ENCODE assay signal across 1 cellular context in the genomic region with DNA sequence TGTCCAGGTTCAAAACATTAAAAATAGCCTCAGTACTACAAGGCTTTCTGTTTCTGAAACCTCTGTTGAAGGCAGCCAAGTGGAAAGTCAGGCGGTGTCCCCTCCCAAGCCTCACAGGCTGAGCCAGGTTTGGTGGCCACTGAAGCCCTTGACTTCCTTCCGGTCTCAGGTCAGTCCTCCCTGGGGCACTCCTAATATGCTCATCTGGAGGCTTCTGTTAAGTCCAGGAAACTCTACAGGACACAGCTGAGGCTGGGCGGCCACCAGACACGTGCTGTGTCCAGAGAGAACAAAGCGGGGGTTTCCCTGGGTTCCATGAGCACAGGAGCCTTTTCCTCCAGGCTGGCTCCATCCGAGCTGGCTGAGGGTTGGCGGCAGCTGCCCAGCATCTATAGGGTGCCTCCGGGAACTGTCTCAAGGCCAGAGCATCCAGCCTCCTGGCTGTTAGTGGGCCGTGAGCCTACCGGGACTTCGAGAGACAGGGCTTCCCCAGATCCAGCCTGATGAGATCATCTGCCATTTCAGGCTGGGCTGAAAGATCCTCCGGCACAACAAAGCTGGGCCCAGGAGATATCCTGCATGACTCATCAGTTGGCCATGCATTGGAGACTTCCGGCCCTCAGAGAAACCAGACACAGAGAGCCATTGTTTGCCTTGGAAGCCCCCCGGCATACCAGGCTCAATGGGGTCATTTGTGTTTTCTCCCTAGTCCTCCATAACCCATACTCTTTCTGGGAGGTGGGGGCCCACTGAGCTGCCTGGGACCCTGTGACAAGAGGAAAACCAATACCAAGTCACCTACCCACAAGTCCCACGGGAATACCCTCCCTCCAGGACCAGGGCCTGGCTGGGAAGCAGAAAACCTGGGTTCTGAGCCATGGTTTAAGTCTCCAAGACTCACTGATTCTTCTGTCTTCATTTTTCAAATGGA.
TF ChIP-seq lines count a peak whose summit lies in the region.

No MANE protein-coding gene starts in this region.

TF ChIP-seq in HepG2, 621 proteins besides CTCF, POLR2A, EP300 and RAD21 (continued from another document and continues in another):
- TF ChIP-seq ZNF350 (CRISPR knock-in tag; IDR thresholded peaks at IDR 0.05; ENCODE audit: borderline replicate concordance, low read depth) (peak; percentile 97), CCAR2 (optimal IDR thresholded peaks at IDR 0.05; ENCODE audit: low read depth, low read length) (no peak), ZNF614 (CRISPR knock-in tag; IDR thresholded peaks at IDR 0.05; ENCODE audit: borderline replicate concordance) (peak; percentile 87; the same call in 1 of the 2 replicates), ZNF232 (CRISPR knock-in tag; IDR thresholded peaks at IDR 0.05; ENCODE audit: borderline replicate concordance) (peak; percentile 94; the same call in 1 of the 2 replicates), ZNF230 (CRISPR knock-in tag; IDR thresholded peaks at IDR 0.05) (no peak; the same call in 1 of the 2 replicates), JDP2 (CRISPR knock-in tag; IDR thresholded peaks at IDR 0.05; ENCODE audit: borderline replicate concordance) (no peak), ATF3 (CRISPR knock-in tag; IDR thresholded peaks at IDR 0.05) (peak; percentile 100), MTA1 (CRISPR knock-in tag; IDR thresholded peaks at IDR 0.05; ENCODE audit: borderline replicate concordance) (peak; percentile 96), ZNF597 (CRISPR knock-in tag; IDR thresholded peaks at IDR 0.05) (no peak), NAIF1 (CRISPR knock-in tag; IDR thresholded peaks at IDR 0.05; ENCODE audit: borderline replicate concordance) (no peak), ZNF563 (CRISPR knock-in tag; IDR thresholded peaks at IDR 0.05) (0 out of 2 replicates have a peak, but pooled peaks have one; percentile 77), TOE1 (CRISPR knock-in tag; IDR thresholded peaks at IDR 0.05) (peak; percentile 94), ZNF224 (CRISPR knock-in tag; IDR thresholded peaks at IDR 0.05) (0 out of 2 replicates have a peak, but pooled peaks have one; percentile 65), DNMT1 (CRISPR knock-in tag; IDR thresholded peaks at IDR 0.05) (no peak), GFI1 (CRISPR knock-in tag; IDR thresholded peaks at IDR 0.05; ENCODE audit: borderline replicate concordance) (peak; percentile 81), HCFC1 (IDR thresholded peaks at IDR 0.05; ENCODE audit: low read depth, low read length) (no peak), TOPORS (CRISPR knock-in tag; IDR thresholded peaks at IDR 0.05) (no peak), ZSCAN30 (CRISPR knock-in tag; IDR thresholded peaks at IDR 0.05) (no peak), TBX3 (IDR thresholded peaks at IDR 0.05; ENCODE audit: borderline replicate concordance) (no peak), MTA3 (CRISPR knock-in tag; IDR thresholded peaks at IDR 0.05) (no peak), ASH2L (IDR thresholded peaks at IDR 0.05; ENCODE audit: insufficient read length, low read depth, low read length) (peak; percentile 72), RFX5 (IDR thresholded peaks at IDR 0.05; ENCODE audit: low read depth, low read length) (peak; percentile 66), HOMEZ (CRISPR knock-in tag; IDR thresholded peaks at IDR 0.05; ENCODE audit: low read depth) (peak; percentile 82; the same call in 1 of the 2 replicates), HMG20B (CRISPR knock-in tag; conservative IDR thresholded peaks at IDR 0.05) (peak; percentile 64; the same call in 1 of the 2 replicates), KDM5A (IDR thresholded peaks at IDR 0.05; ENCODE audit: borderline replicate concordance, low read length) (no peak), AGO1 (IDR thresholded peaks at IDR 0.05; ENCODE audit: low read depth, low read length, poor library complexity, severe bottlenecking) (no peak), ATAD3A (CRISPR knock-in tag; IDR thresholded peaks at IDR 0.05) (no peak)
- TF ChIP-seq, protein P1, sequence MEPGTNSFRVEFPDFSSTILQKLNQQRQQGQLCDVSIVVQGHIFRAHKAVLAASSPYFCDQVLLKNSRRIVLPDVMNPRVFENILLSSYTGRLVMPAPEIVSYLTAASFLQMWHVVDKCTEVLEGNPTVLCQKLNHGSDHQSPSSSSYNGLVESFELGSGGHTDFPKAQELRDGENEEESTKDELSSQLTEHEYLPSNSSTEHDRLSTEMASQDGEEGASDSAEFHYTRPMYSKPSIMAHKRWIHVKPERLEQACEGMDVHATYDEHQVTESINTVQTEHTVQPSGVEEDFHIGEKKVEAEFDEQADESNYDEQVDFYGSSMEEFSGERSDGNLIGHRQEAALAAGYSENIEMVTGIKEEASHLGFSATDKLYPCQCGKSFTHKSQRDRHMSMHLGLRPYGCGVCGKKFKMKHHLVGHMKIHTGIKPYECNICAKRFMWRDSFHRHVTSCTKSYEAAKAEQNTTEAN (CRISPR knock-in tag; conservative IDR thresholded peaks at IDR 0.05) = peak; percentile 80
- TF ChIP-seq, protein P2, sequence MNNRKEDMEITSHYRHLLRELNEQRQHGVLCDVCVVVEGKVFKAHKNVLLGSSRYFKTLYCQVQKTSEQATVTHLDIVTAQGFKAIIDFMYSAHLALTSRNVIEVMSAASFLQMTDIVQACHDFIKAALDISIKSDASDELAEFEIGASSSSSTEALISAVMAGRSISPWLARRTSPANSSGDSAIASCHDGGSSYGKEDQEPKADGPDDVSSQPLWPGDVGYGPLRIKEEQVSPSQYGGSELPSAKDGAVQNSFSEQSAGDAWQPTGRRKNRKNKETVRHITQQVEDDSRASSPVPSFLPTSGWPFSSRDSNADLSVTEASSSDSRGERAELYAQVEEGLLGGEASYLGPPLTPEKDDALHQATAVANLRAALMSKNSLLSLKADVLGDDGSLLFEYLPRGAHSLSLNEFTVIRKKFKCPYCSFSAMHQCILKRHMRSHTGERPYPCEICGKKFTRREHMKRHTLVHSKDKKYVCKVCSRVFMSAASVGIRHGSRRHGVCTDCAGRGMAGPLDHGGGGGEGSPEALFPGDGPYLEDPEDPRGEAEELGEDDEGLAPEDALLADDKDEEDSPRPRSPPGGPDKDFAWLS (CRISPR knock-in tag; IDR thresholded peaks at IDR 0.05; ENCODE audit: borderline replicate concordance) = no peak
- TF ChIP-seq, protein P3, sequence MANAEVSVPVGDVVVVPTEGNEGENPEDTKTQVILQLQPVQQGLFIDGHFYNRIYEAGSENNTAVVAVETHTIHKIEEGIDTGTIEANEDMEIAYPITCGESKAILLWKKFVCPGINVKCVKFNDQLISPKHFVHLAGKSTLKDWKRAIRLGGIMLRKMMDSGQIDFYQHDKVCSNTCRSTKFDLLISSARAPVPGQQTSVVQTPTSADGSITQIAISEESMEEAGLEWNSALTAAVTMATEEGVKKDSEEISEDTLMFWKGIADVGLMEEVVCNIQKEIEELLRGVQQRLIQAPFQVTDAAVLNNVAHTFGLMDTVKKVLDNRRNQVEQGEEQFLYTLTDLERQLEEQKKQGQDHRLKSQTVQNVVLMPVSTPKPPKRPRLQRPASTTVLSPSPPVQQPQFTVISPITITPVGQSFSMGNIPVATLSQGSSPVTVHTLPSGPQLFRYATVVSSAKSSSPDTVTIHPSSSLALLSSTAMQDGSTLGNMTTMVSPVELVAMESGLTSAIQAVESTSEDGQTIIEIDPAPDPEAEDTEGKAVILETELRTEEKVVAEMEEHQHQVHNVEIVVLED (CRISPR knock-in tag; IDR thresholded peaks at IDR 0.05; ENCODE audit: borderline replicate concordance) = peak; percentile 74; the same call in 1 of the 2 replicates
- TF ChIP-seq, protein P4, sequence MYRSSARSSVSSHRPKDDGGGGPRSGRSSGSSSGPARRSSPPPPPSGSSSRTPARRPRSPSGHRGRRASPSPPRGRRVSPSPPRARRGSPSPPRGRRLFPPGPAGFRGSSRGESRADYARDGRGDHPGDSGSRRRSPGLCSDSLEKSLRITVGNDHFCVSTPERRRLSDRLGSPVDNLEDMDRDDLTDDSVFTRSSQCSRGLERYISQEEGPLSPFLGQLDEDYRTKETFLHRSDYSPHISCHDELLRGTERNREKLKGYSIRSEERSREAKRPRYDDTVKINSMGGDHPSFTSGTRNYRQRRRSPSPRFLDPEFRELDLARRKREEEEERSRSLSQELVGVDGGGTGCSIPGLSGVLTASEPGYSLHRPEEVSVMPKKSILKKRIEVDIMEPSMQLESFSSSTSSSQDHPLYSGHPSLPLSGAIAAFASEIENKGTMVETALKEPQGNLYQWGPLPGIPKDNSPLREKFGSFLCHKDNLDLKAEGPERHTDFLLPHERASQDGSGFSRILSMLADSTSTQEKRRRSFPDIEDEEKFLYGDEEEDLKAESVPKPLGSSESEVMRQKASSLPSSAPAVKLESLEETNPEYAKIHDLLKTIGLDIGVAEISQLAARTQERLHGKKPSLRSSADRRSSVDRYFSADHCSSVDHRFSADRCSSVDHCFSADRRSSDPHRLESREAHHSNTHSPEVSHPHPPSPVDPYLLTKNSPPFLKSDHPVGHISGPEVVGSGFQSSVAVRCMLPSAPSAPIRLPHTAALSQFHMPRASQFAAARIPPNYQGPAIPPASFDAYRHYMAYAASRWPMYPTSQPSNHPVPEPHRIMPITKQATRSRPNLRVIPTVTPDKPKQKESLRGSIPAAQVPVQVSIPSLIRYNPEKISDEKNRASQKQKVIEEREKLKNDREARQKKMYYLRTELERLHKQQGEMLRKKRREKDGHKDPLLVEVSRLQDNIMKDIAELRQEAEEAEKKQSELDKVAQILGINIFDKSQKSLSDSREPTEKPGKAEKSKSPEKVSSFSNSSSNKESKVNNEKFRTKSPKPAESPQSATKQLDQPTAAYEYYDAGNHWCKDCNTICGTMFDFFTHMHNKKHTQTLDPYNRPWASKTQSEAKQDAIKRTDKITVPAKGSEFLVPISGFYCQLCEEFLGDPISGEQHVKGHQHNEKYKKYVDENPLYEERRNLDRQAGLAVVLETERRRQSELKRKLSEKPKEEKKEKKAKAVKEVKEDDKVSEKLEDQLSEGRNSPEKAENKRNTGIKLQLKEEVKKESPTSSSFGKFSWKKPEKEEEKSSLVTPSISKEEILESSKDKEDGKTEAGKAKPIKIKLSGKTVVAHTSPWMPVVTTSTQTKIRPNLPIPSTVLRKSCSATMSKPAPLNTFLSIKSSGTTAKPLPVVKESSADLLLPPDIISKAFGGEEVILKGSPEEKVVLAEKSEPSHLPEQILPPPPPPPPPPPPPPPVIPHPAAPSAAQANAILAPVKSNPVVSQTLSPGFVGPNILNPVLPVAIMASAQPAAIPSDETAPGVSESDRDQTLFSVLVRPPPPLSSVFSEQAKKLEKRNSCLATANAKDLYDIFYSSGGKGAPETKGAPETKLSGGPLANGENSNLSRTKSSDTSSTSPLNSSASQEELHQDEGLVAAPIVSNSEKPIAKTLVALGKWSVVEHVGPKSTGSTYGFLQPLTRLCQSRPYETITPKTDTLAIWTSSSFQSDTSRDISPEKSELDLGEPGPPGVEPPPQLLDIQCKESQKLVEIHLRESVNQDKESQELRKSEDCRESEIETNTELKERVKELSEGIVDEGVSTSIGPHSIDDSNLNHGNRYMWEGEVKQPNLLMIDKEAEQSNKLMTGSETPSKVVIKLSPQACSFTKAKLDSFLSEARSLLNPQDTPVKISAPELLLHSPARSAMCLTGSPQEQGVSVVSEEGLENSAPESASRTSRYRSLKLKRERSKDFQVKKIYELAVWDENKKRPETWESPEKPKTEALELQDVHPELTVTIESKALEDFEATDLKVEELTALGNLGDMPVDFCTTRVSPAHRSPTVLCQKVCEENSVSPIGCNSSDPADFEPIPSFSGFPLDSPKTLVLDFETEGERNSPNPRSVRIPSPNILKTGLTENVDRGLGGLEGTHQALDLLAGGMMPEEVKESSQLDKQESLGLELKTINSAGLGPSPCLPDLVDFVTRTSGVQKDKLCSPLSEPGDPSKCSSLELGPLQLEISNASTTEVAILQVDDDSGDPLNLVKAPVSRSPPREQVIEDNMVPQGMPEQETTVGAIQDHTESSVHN (CRISPR knock-in tag; IDR thresholded peaks at IDR 0.05) = peak; percentile 67; the same call in 1 of the 2 replicates
- TF ChIP-seq, protein P5, sequence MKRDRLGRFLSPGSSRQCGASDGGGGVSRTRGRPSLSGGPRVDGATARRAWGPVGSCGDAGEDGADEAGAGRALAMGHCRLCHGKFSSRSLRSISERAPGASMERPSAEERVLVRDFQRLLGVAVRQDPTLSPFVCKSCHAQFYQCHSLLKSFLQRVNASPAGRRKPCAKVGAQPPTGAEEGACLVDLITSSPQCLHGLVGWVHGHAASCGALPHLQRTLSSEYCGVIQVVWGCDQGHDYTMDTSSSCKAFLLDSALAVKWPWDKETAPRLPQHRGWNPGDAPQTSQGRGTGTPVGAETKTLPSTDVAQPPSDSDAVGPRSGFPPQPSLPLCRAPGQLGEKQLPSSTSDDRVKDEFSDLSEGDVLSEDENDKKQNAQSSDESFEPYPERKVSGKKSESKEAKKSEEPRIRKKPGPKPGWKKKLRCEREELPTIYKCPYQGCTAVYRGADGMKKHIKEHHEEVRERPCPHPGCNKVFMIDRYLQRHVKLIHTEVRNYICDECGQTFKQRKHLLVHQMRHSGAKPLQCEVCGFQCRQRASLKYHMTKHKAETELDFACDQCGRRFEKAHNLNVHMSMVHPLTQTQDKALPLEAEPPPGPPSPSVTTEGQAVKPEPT (CRISPR knock-in tag; IDR thresholded peaks at IDR 0.05; ENCODE audit: low read depth) = no peak; the same call in none of the 2 replicates
- TF ChIP-seq, protein P6, sequence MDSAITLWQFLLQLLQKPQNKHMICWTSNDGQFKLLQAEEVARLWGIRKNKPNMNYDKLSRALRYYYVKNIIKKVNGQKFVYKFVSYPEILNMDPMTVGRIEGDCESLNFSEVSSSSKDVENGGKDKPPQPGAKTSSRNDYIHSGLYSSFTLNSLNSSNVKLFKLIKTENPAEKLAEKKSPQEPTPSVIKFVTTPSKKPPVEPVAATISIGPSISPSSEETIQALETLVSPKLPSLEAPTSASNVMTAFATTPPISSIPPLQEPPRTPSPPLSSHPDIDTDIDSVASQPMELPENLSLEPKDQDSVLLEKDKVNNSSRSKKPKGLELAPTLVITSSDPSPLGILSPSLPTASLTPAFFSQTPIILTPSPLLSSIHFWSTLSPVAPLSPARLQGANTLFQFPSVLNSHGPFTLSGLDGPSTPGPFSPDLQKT (CRISPR knock-in tag; IDR thresholded peaks at IDR 0.05; ENCODE audit: borderline replicate concordance) = no peak
